In the genomic region with DNA sequence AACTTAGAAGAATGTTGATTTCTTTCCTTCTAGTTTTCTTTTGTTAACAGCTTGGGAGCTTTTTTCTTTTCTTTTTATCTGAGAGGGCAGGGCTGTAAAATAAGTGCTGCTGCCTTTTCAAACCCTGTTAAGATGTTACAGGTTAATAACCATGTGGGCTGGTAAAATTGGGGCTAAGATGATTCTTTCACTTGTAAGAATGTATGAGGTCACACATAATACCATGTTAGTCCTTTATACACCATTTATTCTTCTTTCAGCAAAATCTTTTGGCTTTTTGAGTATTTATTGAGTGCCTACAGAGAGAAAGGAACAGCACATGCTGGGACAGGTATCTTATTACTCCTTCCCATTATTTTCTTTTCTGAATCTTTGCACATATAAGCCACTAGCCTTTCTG, we compare ENCODE assay signal across 24 cellular contexts.
"Had no signal": no experiment of that assay in that cellular context is flagged by ENCODE, and none has a peak within 500 bp of the region (broad histone marks: within the 10 kb centered on the region; RNA-seq: fewer than 3 reads in every experiment).

No MANE protein-coding gene starts in this region.

- H3K9me3 ChIP-seq: adrenal gland, mucosa of descending colon, tibial nerve had no signal

- H3K4me3 Mint-ChIP-seq: activated naive CD8-positive, alpha-beta T cell; effector memory CD8-positive, alpha-beta T cell; memory B cell; nephron had no signal

- FAIRE-seq: kidney, TTC549 had no signal

- H3K27ac ChIP-seq: adrenal gland, coronary artery, tibial nerve, VCaP had no signal

- H3K36me3 Mint-ChIP-seq: activated naive CD8-positive, alpha-beta T cell; brain had no signal

- H3K4me1 Mint-ChIP-seq: memory B cell had no signal

- H3K36me3 ChIP-seq: adrenal gland, tibial nerve had no signal

- H3K9me3 Mint-ChIP-seq: brain; effector memory CD8-positive, alpha-beta T cell; nephron had no signal

- ATAC-seq: effector memory CD8-positive, alpha-beta T cell had no signal

- DNase-seq: activated CD4-positive, alpha-beta T cell treated with anti-CD3 and anti-CD28 coated beads for 4 hours; activated CD4-positive, alpha-beta T cell treated with anti-CD3 and anti-CD28 coated beads, Interleukin-2, amount 50 U/mL, for 4 hours; activated CD8-positive, alpha-beta memory T cell treated with anti-CD3 and anti-CD28 coated beads for 24 hours; activated effector memory CD4-positive, alpha-beta T cell treated with Interleukin-2 at 50 U/mL for 16 hours; activated naive CD4-positive, alpha-beta T cell treated with Interleukin-2 at 50 U/mL for 16 hours; adrenal gland; aorta; effector memory CD8-positive, alpha-beta T cell; foreskin melanocyte; kidney; posterior cingulate gyrus; right cardiac atrium; stimulated activated CD4-positive, alpha-beta T cell treated with anti-CD3 and anti-CD28 coated beads, Interleukin-2, amount 100 ng/mL, for 48 hours; stimulated activated naive CD4-positive, alpha-beta T cell treated with Interleukin-2 at 50 U/mL for 16 hours; T-helper 1 cell had no signal

- H3K27ac Mint-ChIP-seq: activated naive CD8-positive, alpha-beta T cell; effector memory CD8-positive, alpha-beta T cell; memory B cell had no signal

- H3K4me3 ChIP-seq: adrenal gland, coronary artery, mucosa of descending colon, tibial nerve had no signal
